In genomic region chr5:15995206-15996052, GRCh38 we compare ENCODE assay signal across 8 cellular contexts.
DNase-seq lines count a peak whose midpoint lies in the region; ATAC-seq and TF ChIP-seq lines count a peak whose summit lies in the region.

No MANE protein-coding gene starts in this region.

- intact Hi-C loops in Caco-2 (cut with micrococcal nuclease; ENCODE audit: unreplicated experiment): loop anchor here (1.0 to 5.0 kb wide), 3 partner anchors 312 to 889 kb away; no protein-coding TSS in a partner anchor

- ATAC-seq in GM21390 (IDR thresholded peaks at IDR 0.05; ENCODE audit: unreplicated experiment) (no peak), HG03520 (IDR thresholded peaks at IDR 0.05; ENCODE audit: unreplicated experiment) (no peak)

- H3K36me3 ChIP-seq in Caco-2 (ENCODE audit: control insufficient read depth, insufficient read depth, low read length) (no peaks in the 10 kb centered on the region), kidney epithelial cell (ENCODE audit: control insufficient read depth, insufficient read depth, low read length) (no peaks in the 10 kb centered on the region)

- no peak overlapping the region for H3K27ac Mint-ChIP-seq in Caco-2 (ENCODE audit: unreplicated experiment)

- no peaks in the 10 kb centered on the region for H3K9me3 ChIP-seq in Caco-2

- H3K4me1 ChIP-seq in Caco-2: no peaks in the 10 kb centered on the region

- DNase-seq in Caco-2 (peak in 1 of 2 experiments; percentile 20), MV-4-11 (lab: John Stamatoyannopoulos, UW) (peak; percentile 16), astrocyte of the cerebellum (ENCODE audit: low read depth) (peak; percentile 45), kidney epithelial cell (ENCODE audit: low read depth) (no peak), GM13977 (ENCODE audit: low spot score) (no peak), GF-D8 (lab: John Stamatoyannopoulos, UW) (no peak)

- no peaks in the 10 kb centered on the region for H3K4me1 Mint-ChIP-seq in Caco-2 (ENCODE audit: low read depth, unreplicated experiment)

- H3K27me3 ChIP-seq in Caco-2 (replicated peaks; ENCODE audit: control insufficient read depth, insufficient read depth, low read length): no peaks in the 10 kb centered on the region
- no peaks in the 10 kb centered on the region for H3K27me3 ChIP-seq in kidney epithelial cell (ENCODE audit: control insufficient read depth, insufficient read depth, low read length)

- H3K4me3 ChIP-seq in Caco-2 (ENCODE audit: low read depth, low read length) (no peak overlapping the region), astrocyte of the cerebellum (ENCODE audit: low read depth, low read length) (no peak overlapping the region), kidney epithelial cell (ENCODE audit: low read depth, low read length) (no peak overlapping the region)

- BruUV-seq in Caco-2 (replicated peaks; lab: Mats Ljungman, UMichigan): no TSS peak

- peak; percentile 32 to 37 for TF ChIP-seq CTCF in Caco-2 (IDR thresholded peaks at IDR 0.05; ENCODE audit: insufficient read depth in 1 of 2, low read depth in 1 of 2, low read length in 1 of 2, severe bottlenecking in 1 of 2, unreplicated experiment in 1 of 2)
- peak; percentile 65 for TF ChIP-seq CTCF in astrocyte of the cerebellum (IDR thresholded peaks at IDR 0.05; ENCODE audit: low read depth, low read length, missing control alignments)
- TF ChIP-seq CTCF in kidney epithelial cell (IDR thresholded peaks at IDR 0.05; ENCODE audit: insufficient read depth, low read length, poor library complexity, severe bottlenecking): peak; percentile 64
- TF ChIP-seq CTCF in GM13977 (IDR thresholded peaks at IDR 0.05; ENCODE audit: extremely low read depth, insufficient read depth, missing control alignments): no peak

- no peaks in the 10 kb centered on the region for H3K36me3 Mint-ChIP-seq in Caco-2 (ENCODE audit: insufficient read depth, unreplicated experiment)

- H3K27me3 Mint-ChIP-seq in Caco-2 (ENCODE audit: insufficient read depth, unreplicated experiment): peaks cover 4% of the 10 kb centered on the region

- peaks cover 23% of the 10 kb centered on the region for H3K9me3 Mint-ChIP-seq in Caco-2 (ENCODE audit: unreplicated experiment)

- no peak overlapping the region for H3K4me3 Mint-ChIP-seq in Caco-2 (ENCODE audit: unreplicated experiment)

- POLR2A ChIA-PET in Caco-2 (lab: Charles Lee): no interaction called here

- CTCF ChIA-PET in Caco-2 (lab: Charles Lee): interaction anchor here (2.0 kb wide), 1 partner anchor 890 kb away, joined by 6 read pairs; no protein-coding TSS in a partner anchor

- in situ Hi-C loops in astrocyte of the cerebellum (cut with HindIII; ENCODE audit: low sequenced_read_pairs): loop anchor here (25.0 kb wide), 1 partner anchor 533 kb away; no protein-coding TSS in a partner anchor
- in situ Hi-C loops in GM13977 (cut with MboI; ENCODE audit: low pct_unique_long_range_greater_than_20kb, low sequenced_read_pairs, unreplicated experiment): no loop called here

Comparison
In these comparisons a context has a peak if more than half of its experiments do, and no peak if none do; other contexts are left out.
1. DNase-seq: peak in MV-4-11 (single experiment) and astrocyte of the cerebellum (single experiment); none in kidney epithelial cell (single experiment), GM13977 (single experiment) and GF-D8 (single experiment).